ENCODE assay signal across 8 cellular contexts in the genomic region with DNA sequence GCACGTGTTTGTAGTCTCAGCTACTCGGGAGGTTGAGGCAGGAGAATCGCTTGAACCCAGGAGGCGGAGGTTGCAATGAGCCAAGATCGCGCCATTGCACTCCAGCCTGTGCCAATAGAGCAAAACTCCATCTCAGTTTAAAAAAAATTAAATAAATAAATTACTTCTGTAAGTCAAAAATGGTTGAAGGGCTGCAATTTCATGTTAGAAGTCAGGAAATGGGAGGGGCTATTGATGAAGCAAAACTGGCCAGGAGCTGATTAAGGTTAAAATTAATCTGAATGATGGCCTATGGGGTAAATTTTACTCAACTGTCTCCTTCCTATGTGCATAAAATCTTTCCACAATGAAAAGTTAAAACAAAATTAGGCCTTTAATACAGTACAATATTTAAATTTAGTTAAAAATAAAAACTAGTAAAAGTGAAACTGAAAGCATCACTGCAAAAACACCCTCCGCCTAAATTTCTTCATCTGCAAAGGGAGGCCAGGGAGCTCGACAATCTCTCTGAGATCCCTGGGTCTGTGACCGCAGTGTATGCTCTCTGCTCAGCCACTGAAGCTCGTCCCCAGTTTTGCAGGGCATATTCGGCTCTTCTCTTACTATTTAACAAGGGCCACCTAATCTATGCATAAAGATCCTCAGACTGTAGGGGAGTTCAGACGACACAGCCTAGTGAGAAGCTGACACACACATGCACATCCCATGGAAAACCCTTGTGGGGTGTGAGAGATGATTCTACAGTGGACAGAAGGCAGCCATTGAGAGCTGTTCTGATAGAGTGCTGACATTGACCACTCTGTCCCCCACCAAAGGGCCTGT. TPM values are rescaled to one million over a fixed set of nuclear protein-coding genes. Genes with fewer than 3 reads are reported as not detected.
DNase-seq lines count a peak whose midpoint lies in the region; ATAC-seq, FAIRE-seq and TF ChIP-seq lines count a peak whose summit lies in the region.

No MANE protein-coding gene starts in this region.

- peaks cover 8% of the 10 kb centered on the region for H3K4me1 Mint-ChIP-seq in Caco-2 (ENCODE audit: low read depth, unreplicated experiment)

- CTCF ChIA-PET in A549 (lab: Yijun Ruan, JAX) (interaction anchor here (0.7 kb wide), 1 partner anchor 73 kb away, joined by 3 read pairs; no protein-coding TSS in a partner anchor), Caco-2 (lab: Charles Lee) (no interaction called here)

- DNase-seq in A549 (ENCODE audit: low read depth in 1 of 2, low spot score in 1 of 2) (no peak), foreskin fibroblast (no peak), NCI-H187 (lab: John Stamatoyannopoulos, UW) (no peak), Caco-2 (no peak)
- peak; percentile 33 to 54 for DNase-seq in activated CD4-positive, alpha-beta T cell treated with anti-CD3 and anti-CD28 coated beads, Interleukin-2, amount 50 U/mL, for 48 hours
- DNase-seq in stimulated activated CD8-positive, alpha-beta memory T cell treated with anti-CD3 and anti-CD28 coated beads, Interleukin-4, amount 100 ng/mL, for 48 hours = peak; percentile 59

- peak overlapping the region; percentile 5 to 68; a peak in 4 of 6 replicates for H3K27ac ChIP-seq in A549

- H3K4me3 ChIP-seq in A549 (no peak overlapping the region), foreskin fibroblast (ENCODE audit: low read depth in 1 of 2, low read length in 2 of 2) (peak overlapping the region; percentile 16 to 17), Caco-2 (ENCODE audit: low read depth, low read length) (no peak overlapping the region)

- TF ChIP-seq CTCF in A549 (IDR thresholded peaks at IDR 0.05) (no peak), foreskin fibroblast (IDR thresholded peaks at IDR 0.05; ENCODE audit: low read depth, low read length) (no peak), Caco-2 (IDR thresholded peaks at IDR 0.05; ENCODE audit: insufficient read depth in 1 of 2, low read depth in 1 of 2, low read length in 1 of 2, severe bottlenecking in 1 of 2, unreplicated experiment in 1 of 2) (no peak)

- H3K36me3 ChIP-seq in Caco-2 (ENCODE audit: control insufficient read depth, insufficient read depth, low read length) = no peaks in the 10 kb centered on the region

- POLR2A ChIA-PET in A549 (lab: Yijun Ruan, JAX) (interaction anchor here (1.5 kb wide), 1 partner anchor 57 kb away, joined by 5 read pairs; a partner anchor contains a TSS), Caco-2 (lab: Charles Lee) (no interaction called here)

- BruUV-seq in Caco-2 (replicated peaks; lab: Mats Ljungman, UMichigan) = no TSS peak

- no peak for FAIRE-seq in A549 (lab: Jason Lieb, UNC)

- no peak for TF ChIP-seq EP300 in A549 (IDR thresholded peaks at IDR 0.05)

- no peak overlapping the region for H3K4me3 Mint-ChIP-seq in Caco-2 (ENCODE audit: unreplicated experiment)

- ATAC-seq in A549 (peak; percentile 50 to 63; a peak in 5 of 6 replicates), GM19395 (IDR thresholded peaks at IDR 0.05; ENCODE audit: unreplicated experiment) (peak; percentile 59), HG03565 (IDR thresholded peaks at IDR 0.05; ENCODE audit: unreplicated experiment) (peak; percentile 29)

- TF ChIP-seq RAD21 in A549 (conservative IDR thresholded peaks at IDR 0.05 in 1 of 2, IDR thresholded peaks at IDR 0.05 in 1 of 2) = no peak

- H3K9me3 Mint-ChIP-seq in Caco-2 (ENCODE audit: unreplicated experiment) = peaks cover 1% of the 10 kb centered on the region

- no peak overlapping the region for H3K27ac Mint-ChIP-seq in Caco-2 (ENCODE audit: unreplicated experiment)

- 86% methylated on average over 12 of the region's 12 CpGs for WGBS in A549 (ENCODE audit: missing lambda C conversion rate)

- peak overlapping the region; percentile 50 for H3K4me2 ChIP-seq in A549

- H3K36me3 Mint-ChIP-seq in Caco-2 (ENCODE audit: insufficient read depth, unreplicated experiment) = peaks cover 5% of the 10 kb centered on the region

- TF ChIP-seq POLR2A in A549 (IDR thresholded peaks at IDR 0.05; ENCODE audit: low read length) = no peak

- no peaks in the 10 kb centered on the region for H3K27me3 ChIP-seq in Caco-2 (replicated peaks; ENCODE audit: control insufficient read depth, insufficient read depth, low read length)

- H3K9me3 ChIP-seq in A549 = no peaks in the 10 kb centered on the region
- no peaks in the 10 kb centered on the region for H3K9me3 ChIP-seq in Caco-2

- peaks cover 18% of the 10 kb centered on the region for H3K4me1 ChIP-seq in A549
- H3K4me1 ChIP-seq in Caco-2 = no peaks in the 10 kb centered on the region

- H3K27me3 Mint-ChIP-seq in Caco-2 (ENCODE audit: insufficient read depth, unreplicated experiment) = no peaks in the 10 kb centered on the region

- intact Hi-C loops in Caco-2 (cut with micrococcal nuclease; ENCODE audit: unreplicated experiment) = no loop called here

TF ChIP-seq in A549, 52 proteins besides CTCF, POLR2A, EP300 and RAD21:
- no peak for TF ChIP-seq RFX5 (IDR thresholded peaks at IDR 0.05)
- no peak for TF ChIP-seq EHMT2 (IDR thresholded peaks at IDR 0.05; ENCODE audit: low read depth)
- no peak for TF ChIP-seq HDAC2 (IDR thresholded peaks at IDR 0.05)
- TF ChIP-seq, protein P1, sequence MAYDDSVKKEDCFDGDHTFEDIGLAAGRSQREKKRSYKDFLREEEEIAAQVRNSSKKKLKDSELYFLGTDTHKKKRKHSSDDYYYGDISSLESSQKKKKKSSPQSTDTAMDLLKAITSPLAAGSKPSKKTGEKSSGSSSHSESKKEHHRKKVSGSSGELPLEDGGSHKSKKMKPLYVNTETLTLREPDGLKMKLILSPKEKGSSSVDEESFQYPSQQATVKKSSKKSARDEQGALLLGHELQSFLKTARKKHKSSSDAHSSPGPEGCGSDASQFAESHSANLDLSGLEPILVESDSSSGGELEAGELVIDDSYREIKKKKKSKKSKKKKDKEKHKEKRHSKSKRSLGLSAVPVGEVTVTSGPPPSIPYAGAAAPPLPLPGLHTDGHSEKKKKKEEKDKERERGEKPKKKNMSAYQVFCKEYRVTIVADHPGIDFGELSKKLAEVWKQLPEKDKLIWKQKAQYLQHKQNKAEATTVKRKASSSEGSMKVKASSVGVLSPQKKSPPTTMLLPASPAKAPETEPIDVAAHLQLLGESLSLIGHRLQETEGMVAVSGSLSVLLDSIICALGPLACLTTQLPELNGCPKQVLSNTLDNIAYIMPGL (CRISPR knock-in tag; IDR thresholded peaks at IDR 0.05; ENCODE audit: borderline replicate concordance) = no peak
- TF ChIP-seq PHF8 (IDR thresholded peaks at IDR 0.05; ENCODE audit: borderline replicate concordance, low read depth) = no peak
TF ChIP-seq in A549: peak in this region for 0.

RNA-seq across cellular contexts. Expression of a gene that starts 57.2 kb away (rescaled TPM):
- polyA plus RNA-seq in A549 (2011; rRNA removed) (18.5 and 23.5 TPM in 2 replicates), A549 (2017; fragmentation: RNase III; extraction: RNeasy Plus Mini Kit Qiagen cat#74134 plus additional on column Dnase treatment) (10.4 to 11.9 TPM (median 11.0 TPM) in 3 replicates)
- polyA plus RNA-seq in A549 (2012; cell fraction: cytosol; rRNA removed) = 11.3 and 11.7 TPM in 2 replicates
- 10.3 and 12.2 TPM in 2 replicates for polyA plus RNA-seq in A549 (2012; cell fraction: nucleus; rRNA removed)
- 19.9 and 21.4 TPM in 2 replicates for polyA minus RNA-seq in A549 (2011; rRNA and poly(A)+ RNA removed)
- total RNA-seq in Caco-2 (2022) = 9.2 and 11.5 TPM in 2 replicates

Comparison
In these comparisons a context has a peak if more than half of its experiments do, and no peak if none do; other contexts are left out.
1. DNase-seq: peak in activated CD4-positive, alpha-beta T cell treated with anti-CD3 and anti-CD28 coated beads, Interleukin-2, amount 50 U/mL, for 48 hours (2 of 2) and stimulated activated CD8-positive, alpha-beta memory T cell treated with anti-CD3 and anti-CD28 coated beads, Interleukin-4, amount 100 ng/mL, for 48 hours (single experiment); none in A549 (0 of 2), foreskin fibroblast (0 of 2), NCI-H187 (0 of 2) and Caco-2 (0 of 2).
2. H3K4me3 ChIP-seq: peak in foreskin fibroblast (2 of 2); none in A549 (single experiment) and Caco-2 (single experiment).
3. Peak in every context shown above with its lines, with median percentiles within 50 percentile points of each other: ATAC-seq.